In the genomic region with DNA sequence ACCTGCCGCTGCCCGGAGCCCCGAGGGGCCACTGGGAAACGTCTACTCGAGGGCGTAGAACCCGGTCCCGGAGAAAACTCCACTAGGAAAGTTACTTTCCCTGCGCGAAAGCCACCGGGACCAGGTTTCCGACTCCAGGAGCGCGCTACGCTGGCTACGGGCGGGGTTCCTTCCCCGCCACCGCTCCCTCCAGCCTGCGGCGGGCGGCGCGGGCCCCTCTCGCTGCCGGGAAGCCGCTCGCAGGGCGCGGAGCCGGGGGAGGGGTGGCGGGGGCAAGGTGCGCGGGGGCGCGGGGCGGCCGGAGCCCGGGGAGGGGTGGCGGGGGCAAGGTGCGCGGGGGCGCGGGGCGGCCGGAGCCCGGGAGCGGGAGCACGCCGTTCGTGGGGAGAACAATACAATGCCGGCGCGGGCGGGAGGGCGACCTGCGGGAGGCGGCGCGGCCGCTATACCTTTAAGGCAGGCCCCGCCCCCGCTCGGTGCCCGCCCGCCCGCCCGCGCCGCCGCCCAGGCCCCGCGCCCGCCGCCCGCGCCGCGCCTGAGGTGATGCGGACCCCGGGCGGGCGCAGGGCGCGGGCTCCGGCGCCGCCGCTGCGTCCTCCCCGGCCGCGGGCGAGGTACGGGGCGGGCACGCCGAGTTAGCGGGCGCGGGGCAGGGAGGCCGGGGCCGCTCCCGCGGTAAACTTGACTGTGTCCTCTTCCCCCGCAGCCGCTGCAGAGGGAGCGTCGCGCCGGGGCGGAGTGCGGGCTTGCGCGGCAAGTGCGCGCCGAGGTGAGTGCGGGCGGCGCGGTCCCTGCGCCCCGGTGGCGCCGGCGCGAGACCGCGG, we compare ENCODE assay signal across 8 cellular contexts.
DNase-seq lines count a peak whose midpoint lies in the region; ATAC-seq and TF ChIP-seq lines count a peak whose summit lies in the region.

No MANE protein-coding gene starts in this region.

- TF ChIP-seq CTCF in AG04449 (IDR thresholded peaks at IDR 0.05; ENCODE audit: insufficient read depth, low read length, missing control alignments): no peak
- TF ChIP-seq CTCF in SU-DHL-6 (IDR thresholded peaks at IDR 0.05; ENCODE audit: insufficient read depth, low read length, poor library complexity, severe bottlenecking): no peak

- ATAC-seq in GM18868 (IDR thresholded peaks at IDR 0.05; ENCODE audit: unreplicated experiment): peak; percentile 67
- ATAC-seq in HG03565 (IDR thresholded peaks at IDR 0.05; ENCODE audit: unreplicated experiment): peak; percentile 36
- peak; percentile 75 for ATAC-seq in stimulated activated effector memory CD8-positive, alpha-beta T cell treated with anti-CD3 and anti-CD28 coated beads, Interleukin-12 subunit alpha, Interleukin-12 subunit beta, amount 100 ng/mL, for 72 hours

- H3K27ac Mint-ChIP-seq in stimulated activated effector memory CD8-positive, alpha-beta T cell treated with anti-CD3 and anti-CD28 coated beads, Interleukin-12 subunit alpha, Interleukin-12 subunit beta, amount 100 ng/mL, for 72 hours: no peak overlapping the region

- H3K9me3 ChIP-seq in SU-DHL-6 (ENCODE audit: insufficient read depth, low read length): no peaks in the 10 kb centered on the region

- H2AFZ ChIP-seq in SU-DHL-6 (ENCODE audit: low read depth, low read length, severe bottlenecking): peak overlapping the region; percentile 99

- H3K79me2 ChIP-seq in SU-DHL-6 (ENCODE audit: insufficient read depth, low read length): no peaks in the 10 kb centered on the region

- DNase-seq in AG04449 (ENCODE audit: low read depth, low spot score) (no peak), amniotic stem cell (lab: John Stamatoyannopoulos, UW) (no peak)
- peak; percentile 12 for DNase-seq in central memory CD4-positive, alpha-beta T cell
- peak in 1 of 2 donors; percentile 59 for DNase-seq in stimulated activated effector memory CD8-positive, alpha-beta T cell treated with anti-CD3 and anti-CD28 coated beads, Interleukin-12 subunit alpha, Interleukin-12 subunit beta, amount 100 ng/mL, for 72 hours (ENCODE audit: low spot score in 2 of 2)

- H3F3A ChIP-seq in SU-DHL-6 (ENCODE audit: insufficient read depth): peaks cover 12% of the 10 kb centered on the region

- H3K9me3 Mint-ChIP-seq in stimulated activated effector memory CD8-positive, alpha-beta T cell treated with anti-CD3 and anti-CD28 coated beads, Interleukin-12 subunit alpha, Interleukin-12 subunit beta, amount 100 ng/mL, for 72 hours: no peaks in the 10 kb centered on the region

- H3K9ac ChIP-seq in SU-DHL-6 (ENCODE audit: low read length): peak overlapping the region; percentile 68

- H3K27ac ChIP-seq in SU-DHL-6 (ENCODE audit: low read depth, low read length) (no peak overlapping the region), layer of hippocampus (ENCODE audit: low read depth, low read length) (peak overlapping the region; percentile 93)

- POLR2A ChIA-PET in AG04449 (lab: Yijun Ruan, JAX): no interaction called here

- H3K36me3 Mint-ChIP-seq in stimulated activated effector memory CD8-positive, alpha-beta T cell treated with anti-CD3 and anti-CD28 coated beads, Interleukin-12 subunit alpha, Interleukin-12 subunit beta, amount 100 ng/mL, for 72 hours: peaks cover 20% of the 10 kb centered on the region

- H3K27me3 ChIP-seq in SU-DHL-6 (ENCODE audit: low read length) (no peaks in the 10 kb centered on the region), layer of hippocampus (ENCODE audit: control insufficient read depth, insufficient read depth, low read length) (no peaks in the 10 kb centered on the region)

- H3K36me3 ChIP-seq in SU-DHL-6 (ENCODE audit: low read length): no peaks in the 10 kb centered on the region; the same call in 1 of the 2 replicates

- CTCF ChIA-PET in AG04449 (lab: Yijun Ruan, JAX): no interaction called here

- peak overlapping the region; percentile 88 for H3K4me2 ChIP-seq in SU-DHL-6 (ENCODE audit: low read depth, low read length, poor library complexity, severe bottlenecking)

- peaks cover 17% of the 10 kb centered on the region for H3K4me1 Mint-ChIP-seq in stimulated activated effector memory CD8-positive, alpha-beta T cell treated with anti-CD3 and anti-CD28 coated beads, Interleukin-12 subunit alpha, Interleukin-12 subunit beta, amount 100 ng/mL, for 72 hours

- peak overlapping the region; percentile 77 for H3K4me3 ChIP-seq in AG04449 (ENCODE audit: low read depth, low read length)
- H3K4me3 ChIP-seq in SU-DHL-6 (ENCODE audit: insufficient read depth, low read length, poor library complexity, severe bottlenecking): peak overlapping the region; percentile 82

- H3K4me3 Mint-ChIP-seq in stimulated activated effector memory CD8-positive, alpha-beta T cell treated with anti-CD3 and anti-CD28 coated beads, Interleukin-12 subunit alpha, Interleukin-12 subunit beta, amount 100 ng/mL, for 72 hours: peak overlapping the region; percentile 56

- H3K9me2 ChIP-seq in SU-DHL-6 (replicated peaks; ENCODE audit: insufficient read depth, low read length): no peaks in the 10 kb centered on the region

- H4K20me1 ChIP-seq in SU-DHL-6 (ENCODE audit: low read depth, low read length): no peaks in the 10 kb centered on the region
